Comparison of ENCODE assay signal across 1 cellular context in the genomic region with DNA sequence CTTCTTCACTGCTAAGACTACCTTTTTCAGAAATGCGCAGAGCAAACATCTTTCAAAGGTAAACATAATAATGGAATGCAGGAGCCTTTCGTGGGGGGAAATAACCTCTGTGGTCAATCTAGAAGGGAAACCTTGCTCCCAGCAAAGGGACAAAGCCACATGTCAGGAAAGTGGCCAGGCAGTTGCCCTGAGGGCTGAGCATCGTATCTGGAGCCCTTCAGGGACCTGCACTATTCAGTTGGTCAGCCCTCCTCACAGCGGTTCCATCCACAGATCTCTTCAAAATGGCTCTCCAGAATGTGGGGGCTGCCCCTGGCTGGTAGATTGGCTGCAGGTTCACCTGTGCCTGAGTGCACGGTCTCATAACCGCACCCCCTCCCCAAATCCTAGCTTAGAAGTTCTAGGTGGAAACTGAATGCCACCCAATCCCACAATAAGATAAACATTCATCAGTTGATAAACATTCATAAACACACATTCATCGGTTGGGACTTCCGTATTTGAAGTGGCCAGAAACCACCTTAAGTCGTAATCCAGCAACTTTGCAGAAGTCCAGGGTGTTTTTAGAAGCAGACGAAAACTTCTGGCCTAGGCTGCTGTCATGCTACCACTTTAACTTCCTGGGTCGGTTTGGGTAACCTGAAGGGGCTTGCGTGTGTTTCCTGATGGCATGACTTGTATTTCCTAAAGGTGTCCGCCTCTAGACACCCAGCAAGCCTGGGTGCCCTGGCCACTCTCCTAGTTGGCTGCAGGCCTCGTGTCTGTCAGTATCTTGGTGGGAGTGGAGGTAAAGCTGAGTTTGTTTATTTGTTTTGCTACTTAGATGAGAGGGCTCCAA.
TF ChIP-seq lines count a peak whose summit lies in the region.

No MANE protein-coding gene starts in this region.

TF ChIP-seq in K562, 482 proteins besides CTCF, POLR2A, EP300 and RAD21 (continued from another document and continues in another):
- TF ChIP-seq, protein P1, sequence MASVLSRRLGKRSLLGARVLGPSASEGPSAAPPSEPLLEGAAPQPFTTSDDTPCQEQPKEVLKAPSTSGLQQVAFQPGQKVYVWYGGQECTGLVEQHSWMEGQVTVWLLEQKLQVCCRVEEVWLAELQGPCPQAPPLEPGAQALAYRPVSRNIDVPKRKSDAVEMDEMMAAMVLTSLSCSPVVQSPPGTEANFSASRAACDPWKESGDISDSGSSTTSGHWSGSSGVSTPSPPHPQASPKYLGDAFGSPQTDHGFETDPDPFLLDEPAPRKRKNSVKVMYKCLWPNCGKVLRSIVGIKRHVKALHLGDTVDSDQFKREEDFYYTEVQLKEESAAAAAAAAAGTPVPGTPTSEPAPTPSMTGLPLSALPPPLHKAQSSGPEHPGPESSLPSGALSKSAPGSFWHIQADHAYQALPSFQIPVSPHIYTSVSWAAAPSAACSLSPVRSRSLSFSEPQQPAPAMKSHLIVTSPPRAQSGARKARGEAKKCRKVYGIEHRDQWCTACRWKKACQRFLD (CRISPR knock-in tag; IDR thresholded peaks at IDR 0.05): peak; percentile 21; the same call in 1 of the 2 replicates
- TF ChIP-seq KAT7 (CRISPR knock-in tag; IDR thresholded peaks at IDR 0.05; ENCODE audit: borderline replicate concordance) (0 out of 2 replicates have a peak, but pooled peaks have one; percentile 28), ELF1 (tag; IDR thresholded peaks at IDR 0.05) (peak; percentile 72), ZNF584 (CRISPR knock-in tag; IDR thresholded peaks at IDR 0.05; ENCODE audit: low read depth) (0 out of 2 replicates have a peak, but pooled peaks have one; percentile 34), SIN3A (IDR thresholded peaks at IDR 0.05; ENCODE audit: borderline replicate concordance in 2 of 2, control insufficient read depth in 1 of 2, low read depth in 2 of 2, low read length in 2 of 2) (peak in 1 of 2 experiments; percentile 33; a peak in 1 of 4 replicates), KLF1 (tag; IDR thresholded peaks at IDR 0.05) (no peak), ZBTB1 (CRISPR knock-in tag; IDR thresholded peaks at IDR 0.05; ENCODE audit: borderline replicate concordance, low read depth) (no peak), FOXJ3 (CRISPR knock-in tag; IDR thresholded peaks at IDR 0.05) (no peak), L3MBTL2 (IDR thresholded peaks at IDR 0.05) (peak; percentile 50), FOXK2 (conservative IDR thresholded peaks at IDR 0.05 in 1 of 2, IDR thresholded peaks at IDR 0.05 in 1 of 2; ENCODE audit: low read depth in 2 of 2) (peak in 1 of 2 experiments; percentile 38; a peak in 2 of 4 replicates), SREBF1 (IDR thresholded peaks at IDR 0.05; ENCODE audit: borderline replicate concordance, low read depth, low read length) (no peak), CREB1 (IDR thresholded peaks at IDR 0.05) (no peak), CREB1 (CRISPR knock-in tag; IDR thresholded peaks at IDR 0.05) (no peak), FOXK1 (CRISPR knock-in tag; IDR thresholded peaks at IDR 0.05; ENCODE audit: borderline replicate concordance) (peak; percentile 69; the same call in 1 of the 2 replicates), EP400 (IDR thresholded peaks at IDR 0.05) (0 out of 2 replicates have a peak, but pooled peaks have one; percentile 15), ZFX (CRISPR knock-in tag; IDR thresholded peaks at IDR 0.05) (peak; percentile 59), ELF2 (CRISPR knock-in tag; IDR thresholded peaks at IDR 0.05) (peak; percentile 70; the same call in 1 of the 2 replicates), ZNF282 (CRISPR knock-in tag; IDR thresholded peaks at IDR 0.05) (no peak), NR2C2 (CRISPR knock-in tag; IDR thresholded peaks at IDR 0.05) (no peak; the same call in 1 of the 2 replicates), NR2C2 (tag; IDR thresholded peaks at IDR 0.05) (peak; percentile 29; the same call in 1 of the 2 replicates), YY1 (IDR thresholded peaks at IDR 0.05; ENCODE audit: borderline replicate concordance in 1 of 3, control insufficient read depth in 1 of 3, extremely low read depth in 1 of 3, insufficient read depth in 3 of 3, insufficient read length in 1 of 3, insufficient replicate concordance in 2 of 3, low read depth in 1 of 3, low read length in 2 of 3) (peak in 1 of 3 experiments; percentile 84)
- TF ChIP-seq, protein P2, sequence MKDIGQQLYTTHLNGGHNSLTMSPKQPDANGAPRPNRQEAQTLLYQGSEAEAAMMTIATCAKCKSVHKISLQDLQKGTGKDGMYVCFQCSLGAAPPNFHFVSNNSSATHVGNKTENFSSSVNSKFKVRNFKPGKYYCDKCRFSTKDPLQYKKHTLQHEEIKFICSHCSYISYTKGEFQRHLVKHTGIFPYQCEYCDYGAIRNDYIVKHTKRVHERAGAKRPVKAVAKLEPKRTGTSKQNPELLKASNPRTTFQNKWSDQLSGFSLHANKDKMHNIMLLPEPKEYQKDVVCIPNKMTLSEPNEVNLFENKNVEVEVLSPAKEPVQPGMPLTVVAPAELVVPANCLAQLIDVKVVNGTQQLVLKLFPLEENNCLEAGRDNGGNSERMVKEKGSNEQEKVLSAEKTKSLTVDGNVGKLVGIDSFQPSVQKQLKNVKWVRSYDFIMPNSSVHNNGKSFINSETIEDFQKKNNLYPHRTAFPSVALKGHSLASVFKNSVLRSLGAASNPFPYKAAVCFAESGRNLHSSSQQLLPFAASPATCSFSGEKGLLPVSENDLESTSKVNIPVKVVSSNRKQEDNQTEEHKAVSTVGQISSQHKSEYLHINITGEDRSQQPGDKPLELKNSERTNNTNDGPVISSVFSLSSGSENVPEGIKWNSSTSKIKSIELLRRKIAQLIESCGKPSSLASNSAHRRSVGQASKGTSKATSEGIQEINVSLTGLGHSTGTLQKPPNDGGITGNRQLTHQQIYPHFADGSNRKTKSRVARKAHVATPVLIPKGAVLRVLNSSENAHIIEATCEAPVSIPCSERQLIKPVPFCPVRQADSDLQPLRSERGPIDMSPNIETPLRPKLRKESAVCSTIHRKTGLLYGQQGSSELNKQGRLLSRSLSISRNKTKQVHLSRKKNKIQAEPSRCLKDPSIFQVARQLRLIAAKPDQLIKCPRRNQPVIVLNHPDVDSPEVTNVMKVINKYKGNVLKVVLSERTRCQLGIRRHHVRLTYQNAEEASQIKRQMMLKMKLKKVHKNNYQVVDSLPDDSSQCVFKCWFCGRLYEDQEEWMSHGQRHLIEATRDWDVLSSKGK (CRISPR knock-in tag; IDR thresholded peaks at IDR 0.05): no peak
- TF ChIP-seq, protein P3, sequence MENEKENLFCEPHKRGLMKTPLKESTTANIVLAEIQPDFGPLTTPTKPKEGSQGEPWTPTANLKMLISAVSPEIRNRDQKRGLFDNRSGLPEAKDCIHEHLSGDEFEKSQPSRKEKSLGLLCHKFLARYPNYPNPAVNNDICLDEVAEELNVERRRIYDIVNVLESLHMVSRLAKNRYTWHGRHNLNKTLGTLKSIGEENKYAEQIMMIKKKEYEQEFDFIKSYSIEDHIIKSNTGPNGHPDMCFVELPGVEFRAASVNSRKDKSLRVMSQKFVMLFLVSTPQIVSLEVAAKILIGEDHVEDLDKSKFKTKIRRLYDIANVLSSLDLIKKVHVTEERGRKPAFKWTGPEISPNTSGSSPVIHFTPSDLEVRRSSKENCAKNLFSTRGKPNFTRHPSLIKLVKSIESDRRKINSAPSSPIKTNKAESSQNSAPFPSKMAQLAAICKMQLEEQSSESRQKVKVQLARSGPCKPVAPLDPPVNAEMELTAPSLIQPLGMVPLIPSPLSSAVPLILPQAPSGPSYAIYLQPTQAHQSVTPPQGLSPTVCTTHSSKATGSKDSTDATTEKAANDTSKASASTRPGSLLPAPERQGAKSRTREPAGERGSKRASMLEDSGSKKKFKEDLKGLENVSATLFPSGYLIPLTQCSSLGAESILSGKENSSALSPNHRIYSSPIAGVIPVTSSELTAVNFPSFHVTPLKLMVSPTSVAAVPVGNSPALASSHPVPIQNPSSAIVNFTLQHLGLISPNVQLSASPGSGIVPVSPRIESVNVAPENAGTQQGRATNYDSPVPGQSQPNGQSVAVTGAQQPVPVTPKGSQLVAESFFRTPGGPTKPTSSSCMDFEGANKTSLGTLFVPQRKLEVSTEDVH (IDR thresholded peaks at IDR 0.05; ENCODE audit: low read depth, partially characterized antibody): no peak
- TF ChIP-seq, protein P4, sequence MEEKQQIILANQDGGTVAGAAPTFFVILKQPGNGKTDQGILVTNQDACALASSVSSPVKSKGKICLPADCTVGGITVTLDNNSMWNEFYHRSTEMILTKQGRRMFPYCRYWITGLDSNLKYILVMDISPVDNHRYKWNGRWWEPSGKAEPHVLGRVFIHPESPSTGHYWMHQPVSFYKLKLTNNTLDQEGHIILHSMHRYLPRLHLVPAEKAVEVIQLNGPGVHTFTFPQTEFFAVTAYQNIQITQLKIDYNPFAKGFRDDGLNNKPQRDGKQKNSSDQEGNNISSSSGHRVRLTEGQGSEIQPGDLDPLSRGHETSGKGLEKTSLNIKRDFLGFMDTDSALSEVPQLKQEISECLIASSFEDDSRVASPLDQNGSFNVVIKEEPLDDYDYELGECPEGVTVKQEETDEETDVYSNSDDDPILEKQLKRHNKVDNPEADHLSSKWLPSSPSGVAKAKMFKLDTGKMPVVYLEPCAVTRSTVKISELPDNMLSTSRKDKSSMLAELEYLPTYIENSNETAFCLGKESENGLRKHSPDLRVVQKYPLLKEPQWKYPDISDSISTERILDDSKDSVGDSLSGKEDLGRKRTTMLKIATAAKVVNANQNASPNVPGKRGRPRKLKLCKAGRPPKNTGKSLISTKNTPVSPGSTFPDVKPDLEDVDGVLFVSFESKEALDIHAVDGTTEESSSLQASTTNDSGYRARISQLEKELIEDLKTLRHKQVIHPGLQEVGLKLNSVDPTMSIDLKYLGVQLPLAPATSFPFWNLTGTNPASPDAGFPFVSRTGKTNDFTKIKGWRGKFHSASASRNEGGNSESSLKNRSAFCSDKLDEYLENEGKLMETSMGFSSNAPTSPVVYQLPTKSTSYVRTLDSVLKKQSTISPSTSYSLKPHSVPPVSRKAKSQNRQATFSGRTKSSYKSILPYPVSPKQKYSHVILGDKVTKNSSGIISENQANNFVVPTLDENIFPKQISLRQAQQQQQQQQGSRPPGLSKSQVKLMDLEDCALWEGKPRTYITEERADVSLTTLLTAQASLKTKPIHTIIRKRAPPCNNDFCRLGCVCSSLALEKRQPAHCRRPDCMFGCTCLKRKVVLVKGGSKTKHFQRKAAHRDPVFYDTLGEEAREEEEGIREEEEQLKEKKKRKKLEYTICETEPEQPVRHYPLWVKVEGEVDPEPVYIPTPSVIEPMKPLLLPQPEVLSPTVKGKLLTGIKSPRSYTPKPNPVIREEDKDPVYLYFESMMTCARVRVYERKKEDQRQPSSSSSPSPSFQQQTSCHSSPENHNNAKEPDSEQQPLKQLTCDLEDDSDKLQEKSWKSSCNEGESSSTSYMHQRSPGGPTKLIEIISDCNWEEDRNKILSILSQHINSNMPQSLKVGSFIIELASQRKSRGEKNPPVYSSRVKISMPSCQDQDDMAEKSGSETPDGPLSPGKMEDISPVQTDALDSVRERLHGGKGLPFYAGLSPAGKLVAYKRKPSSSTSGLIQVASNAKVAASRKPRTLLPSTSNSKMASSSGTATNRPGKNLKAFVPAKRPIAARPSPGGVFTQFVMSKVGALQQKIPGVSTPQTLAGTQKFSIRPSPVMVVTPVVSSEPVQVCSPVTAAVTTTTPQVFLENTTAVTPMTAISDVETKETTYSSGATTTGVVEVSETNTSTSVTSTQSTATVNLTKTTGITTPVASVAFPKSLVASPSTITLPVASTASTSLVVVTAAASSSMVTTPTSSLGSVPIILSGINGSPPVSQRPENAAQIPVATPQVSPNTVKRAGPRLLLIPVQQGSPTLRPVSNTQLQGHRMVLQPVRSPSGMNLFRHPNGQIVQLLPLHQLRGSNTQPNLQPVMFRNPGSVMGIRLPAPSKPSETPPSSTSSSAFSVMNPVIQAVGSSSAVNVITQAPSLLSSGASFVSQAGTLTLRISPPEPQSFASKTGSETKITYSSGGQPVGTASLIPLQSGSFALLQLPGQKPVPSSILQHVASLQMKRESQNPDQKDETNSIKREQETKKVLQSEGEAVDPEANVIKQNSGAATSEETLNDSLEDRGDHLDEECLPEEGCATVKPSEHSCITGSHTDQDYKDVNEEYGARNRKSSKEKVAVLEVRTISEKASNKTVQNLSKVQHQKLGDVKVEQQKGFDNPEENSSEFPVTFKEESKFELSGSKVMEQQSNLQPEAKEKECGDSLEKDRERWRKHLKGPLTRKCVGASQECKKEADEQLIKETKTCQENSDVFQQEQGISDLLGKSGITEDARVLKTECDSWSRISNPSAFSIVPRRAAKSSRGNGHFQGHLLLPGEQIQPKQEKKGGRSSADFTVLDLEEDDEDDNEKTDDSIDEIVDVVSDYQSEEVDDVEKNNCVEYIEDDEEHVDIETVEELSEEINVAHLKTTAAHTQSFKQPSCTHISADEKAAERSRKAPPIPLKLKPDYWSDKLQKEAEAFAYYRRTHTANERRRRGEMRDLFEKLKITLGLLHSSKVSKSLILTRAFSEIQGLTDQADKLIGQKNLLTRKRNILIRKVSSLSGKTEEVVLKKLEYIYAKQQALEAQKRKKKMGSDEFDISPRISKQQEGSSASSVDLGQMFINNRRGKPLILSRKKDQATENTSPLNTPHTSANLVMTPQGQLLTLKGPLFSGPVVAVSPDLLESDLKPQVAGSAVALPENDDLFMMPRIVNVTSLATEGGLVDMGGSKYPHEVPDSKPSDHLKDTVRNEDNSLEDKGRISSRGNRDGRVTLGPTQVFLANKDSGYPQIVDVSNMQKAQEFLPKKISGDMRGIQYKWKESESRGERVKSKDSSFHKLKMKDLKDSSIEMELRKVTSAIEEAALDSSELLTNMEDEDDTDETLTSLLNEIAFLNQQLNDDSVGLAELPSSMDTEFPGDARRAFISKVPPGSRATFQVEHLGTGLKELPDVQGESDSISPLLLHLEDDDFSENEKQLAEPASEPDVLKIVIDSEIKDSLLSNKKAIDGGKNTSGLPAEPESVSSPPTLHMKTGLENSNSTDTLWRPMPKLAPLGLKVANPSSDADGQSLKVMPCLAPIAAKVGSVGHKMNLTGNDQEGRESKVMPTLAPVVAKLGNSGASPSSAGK (IDR thresholded peaks at IDR 0.05): peak; percentile 81
- TF ChIP-seq, protein P5, sequence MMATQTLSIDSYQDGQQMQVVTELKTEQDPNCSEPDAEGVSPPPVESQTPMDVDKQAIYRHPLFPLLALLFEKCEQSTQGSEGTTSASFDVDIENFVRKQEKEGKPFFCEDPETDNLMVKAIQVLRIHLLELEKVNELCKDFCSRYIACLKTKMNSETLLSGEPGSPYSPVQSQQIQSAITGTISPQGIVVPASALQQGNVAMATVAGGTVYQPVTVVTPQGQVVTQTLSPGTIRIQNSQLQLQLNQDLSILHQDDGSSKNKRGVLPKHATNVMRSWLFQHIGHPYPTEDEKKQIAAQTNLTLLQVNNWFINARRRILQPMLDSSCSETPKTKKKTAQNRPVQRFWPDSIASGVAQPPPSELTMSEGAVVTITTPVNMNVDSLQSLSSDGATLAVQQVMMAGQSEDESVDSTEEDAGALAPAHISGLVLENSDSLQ (IDR thresholded peaks at IDR 0.05): no peak
- TF ChIP-seq, protein P6, sequence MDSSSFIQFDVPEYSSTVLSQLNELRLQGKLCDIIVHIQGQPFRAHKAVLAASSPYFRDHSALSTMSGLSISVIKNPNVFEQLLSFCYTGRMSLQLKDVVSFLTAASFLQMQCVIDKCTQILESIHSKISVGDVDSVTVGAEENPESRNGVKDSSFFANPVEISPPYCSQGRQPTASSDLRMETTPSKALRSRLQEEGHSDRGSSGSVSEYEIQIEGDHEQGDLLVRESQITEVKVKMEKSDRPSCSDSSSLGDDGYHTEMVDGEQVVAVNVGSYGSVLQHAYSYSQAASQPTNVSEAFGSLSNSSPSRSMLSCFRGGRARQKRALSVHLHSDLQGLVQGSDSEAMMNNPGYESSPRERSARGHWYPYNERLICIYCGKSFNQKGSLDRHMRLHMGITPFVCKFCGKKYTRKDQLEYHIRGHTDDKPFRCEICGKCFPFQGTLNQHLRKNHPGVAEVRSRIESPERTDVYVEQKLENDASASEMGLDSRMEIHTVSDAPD (CRISPR knock-in tag; IDR thresholded peaks at IDR 0.05): no peak
